In genomic region chr14:56975521-56975920, GRCh38 we compare ENCODE assay signal across 18 cellular contexts.
DNase-seq lines count a peak whose midpoint lies in the region; TF ChIP-seq lines count a peak whose summit lies in the region.
"Had no signal": no experiment of that assay in that cellular context is flagged by ENCODE, and none has a peak within 500 bp of the region (broad histone marks: within the 10 kb centered on the region; RNA-seq: fewer than 3 reads in every experiment).

No MANE protein-coding gene starts in this region.

- peaks cover 26% of the 10 kb centered on the region for H3K27me3 Mint-ChIP-seq in MCF 10A (ENCODE audit: insufficient read depth, unreplicated experiment)

- H3K9me3 Mint-ChIP-seq in MCF 10A (ENCODE audit: unreplicated experiment): no peaks in the 10 kb centered on the region
- H3K9me3 Mint-ChIP-seq: CD4-positive, alpha-beta memory T cell had no signal

- H3K79me2 ChIP-seq in PC-9 (ENCODE audit: low read depth): no peaks in the 10 kb centered on the region

- H3K27ac ChIP-seq in breast epithelium (no peak overlapping the region), PC-9 (no peak overlapping the region)
- H3K27ac ChIP-seq: GM23248 had no signal

- H3K9me2 ChIP-seq in PC-9 (ENCODE audit: insufficient read depth): no peaks in the 10 kb centered on the region

- H3K4me3 Mint-ChIP-seq in MCF 10A (ENCODE audit: unreplicated experiment): no peak overlapping the region
- H3K4me3 Mint-ChIP-seq: CD4-positive, alpha-beta memory T cell had no signal

- DNase-seq in MCF 10A (ENCODE audit: unreplicated experiment): peak; percentile 8
- no peak for DNase-seq in breast epithelium (ENCODE audit: low spot score in 2 of 2)
- peak; percentile 51 for DNase-seq in Daoy (ENCODE audit: low read depth)
- DNase-seq in PC-9: no peak
- DNase-seq in Kasumi-1 (lab: John Stamatoyannopoulos, UW): no peak
- no peak for DNase-seq in central memory CD4-positive, alpha-beta T cell
- no peak for DNase-seq in activated CD4-positive, alpha-beta T cell treated with anti-CD3 and anti-CD28 coated beads for 4 hours
- DNase-seq: C1 segment of cervical spinal cord; Calu3; CD4-positive, alpha-beta memory T cell; COR-L47; DND-41; EL; GDM1; GM23248; H7; HCEC 1CT had no signal

- POLR2A ChIA-PET in MCF 10A (lab: Yijun Ruan, JAX): no interaction called here
- POLR2A ChIA-PET in PC-9 (lab: Charles Lee; ENCODE audit: unreplicated experiment): no interaction called here

- H3K27me3 ChIP-seq in breast epithelium (peaks cover 0 to 5% of the 10 kb centered on the region in 2 donors), PC-9 (ENCODE audit: insufficient read depth, low read depth) (no peaks in the 10 kb centered on the region)

- CTCF ChIA-PET in MCF 10A (lab: Yijun Ruan, JAX): no interaction called here
- CTCF ChIA-PET in PC-9 (lab: Charles Lee): no interaction called here

- H3K36me3 ChIP-seq in breast epithelium: no peaks in the 10 kb centered on the region
- no peaks in the 10 kb centered on the region for H3K36me3 ChIP-seq in PC-9 (ENCODE audit: low read depth)

- no peaks in the 10 kb centered on the region for H4K20me1 ChIP-seq in PC-9 (ENCODE audit: insufficient read depth)

- peaks cover 6% of the 10 kb centered on the region for H3K4me1 Mint-ChIP-seq in MCF 10A (ENCODE audit: insufficient read depth, unreplicated experiment)
- H3K4me1 Mint-ChIP-seq: CD4-positive, alpha-beta memory T cell had no signal

- intact Hi-C loops in MCF 10A (cut with micrococcal nuclease): no loop called here
- intact Hi-C loops in breast epithelium (cut with DNase I; ENCODE audit: low total_unique reads): no loop called here
- intact Hi-C loops in PC-9 (cut with micrococcal nuclease; ENCODE audit: unreplicated experiment): no loop called here

- H3K4me1 ChIP-seq in breast epithelium (no peaks in the 10 kb centered on the region), PC-9 (replicated peaks; ENCODE audit: insufficient read depth) (peaks cover 25% of the 10 kb centered on the region)

- no peak overlapping the region for H3K27ac Mint-ChIP-seq in MCF 10A (ENCODE audit: low read depth, unreplicated experiment)
- H3K27ac Mint-ChIP-seq: CD4-positive, alpha-beta memory T cell had no signal

- no peak for TF ChIP-seq POLR2A in breast epithelium (IDR thresholded peaks at IDR 0.05)

- H3F3A ChIP-seq in PC-9 (ENCODE audit: insufficient read depth, low read depth): no peaks in the 10 kb centered on the region

- TF ChIP-seq CTCF in MCF 10A (IDR thresholded peaks at IDR 0.05; ENCODE audit: unreplicated experiment) (no peak), breast epithelium (IDR thresholded peaks at IDR 0.05) (no peak), PC-9 (conservative IDR thresholded peaks at IDR 0.05) (no peak)

- H3K4me3 ChIP-seq in breast epithelium (no peak overlapping the region), PC-9 (no peak overlapping the region)
- H3K4me3 ChIP-seq: GM12878, GM23248 had no signal

- no peaks in the 10 kb centered on the region for H3K36me3 Mint-ChIP-seq in MCF 10A (ENCODE audit: insufficient read depth, unreplicated experiment)
- H3K36me3 Mint-ChIP-seq: CD4-positive, alpha-beta memory T cell had no signal

- no peaks in the 10 kb centered on the region for H3K9me3 ChIP-seq in breast epithelium
- no peaks in the 10 kb centered on the region for H3K9me3 ChIP-seq in PC-9 (ENCODE audit: insufficient read depth, low read depth)

- no peak overlapping the region for H2AFZ ChIP-seq in PC-9
- H2AFZ ChIP-seq: GM23248 had no signal

- BruUV-seq in MCF 10A (replicated peaks; lab: Mats Ljungman, UMichigan) (no TSS peak), PC-9 (replicated peaks; lab: Mats Ljungman, UMichigan) (no TSS peak)

- H3K4me2 ChIP-seq in PC-9: peak overlapping the region; percentile 17

Comparison
In these comparisons a context has a peak if more than half of its experiments do, and no peak if none do; other contexts are left out.
1. DNase-seq: peak in MCF 10A (single experiment) and Daoy (single experiment); none in breast epithelium (0 of 2), PC-9 (0 of 2), Kasumi-1 (0 of 2), central memory CD4-positive, alpha-beta T cell (single experiment) and activated CD4-positive, alpha-beta T cell treated with anti-CD3 and anti-CD28 coated beads for 4 hours (0 of 2).